1 cellular context compared by ENCODE assay signal in the genomic region with DNA sequence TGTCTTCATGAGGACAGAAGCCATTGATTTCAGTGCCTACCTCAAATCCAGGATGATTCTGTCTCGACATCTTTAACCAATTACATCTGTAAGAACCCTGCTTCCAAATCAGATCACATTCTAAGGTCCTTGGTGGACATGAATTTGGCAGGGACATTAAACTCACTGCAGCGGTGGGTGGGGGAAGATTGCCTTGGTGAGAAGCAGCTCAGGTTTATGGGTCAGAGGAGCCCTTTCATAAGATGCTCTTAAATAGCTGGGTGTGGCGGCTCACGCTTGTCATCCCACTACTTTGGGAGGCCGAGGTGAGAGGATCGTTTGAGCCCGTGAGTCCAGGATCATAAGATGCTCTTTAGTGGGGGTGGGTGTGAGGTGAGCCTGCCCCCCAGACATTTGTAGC.
TF ChIP-seq lines count a peak whose summit lies in the region.

No MANE protein-coding gene starts in this region.

TF ChIP-seq in IMR-90, 13 proteins besides CTCF, POLR2A, EP300 and RAD21 (continued from another document):
- TF ChIP-seq, protein P1, sequence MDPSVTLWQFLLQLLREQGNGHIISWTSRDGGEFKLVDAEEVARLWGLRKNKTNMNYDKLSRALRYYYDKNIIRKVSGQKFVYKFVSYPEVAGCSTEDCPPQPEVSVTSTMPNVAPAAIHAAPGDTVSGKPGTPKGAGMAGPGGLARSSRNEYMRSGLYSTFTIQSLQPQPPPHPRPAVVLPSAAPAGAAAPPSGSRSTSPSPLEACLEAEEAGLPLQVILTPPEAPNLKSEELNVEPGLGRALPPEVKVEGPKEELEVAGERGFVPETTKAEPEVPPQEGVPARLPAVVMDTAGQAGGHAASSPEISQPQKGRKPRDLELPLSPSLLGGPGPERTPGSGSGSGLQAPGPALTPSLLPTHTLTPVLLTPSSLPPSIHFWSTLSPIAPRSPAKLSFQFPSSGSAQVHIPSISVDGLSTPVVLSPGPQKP (IDR thresholded peaks at IDR 0.05; ENCODE audit: borderline replicate concordance, low read depth, low read length) = no peak
